In genomic region chr10:5297466-5297865, GRCh38 we compare ENCODE assay signal across 1 cellular context.
TF ChIP-seq lines count a peak whose summit lies in the region.

No MANE protein-coding gene starts in this region.

TF ChIP-seq in GM23338, 12 proteins besides CTCF, POLR2A, EP300 and RAD21 (continued from another document):
- no peak for TF ChIP-seq ZNF462 (CRISPR knock-in tag; IDR thresholded peaks at IDR 0.05)
- TF ChIP-seq POLR2AphosphoS5 (IDR thresholded peaks at IDR 0.05; ENCODE audit: low read depth), result no peak
- TF ChIP-seq JUNB (IDR thresholded peaks at IDR 0.05; ENCODE audit: unreplicated experiment), result no peak
- no peak for TF ChIP-seq NANOG (IDR thresholded peaks at IDR 0.05; ENCODE audit: borderline replicate concordance)
- TF ChIP-seq EZH2phosphoT487 (IDR thresholded peaks at IDR 0.05; ENCODE audit: unreplicated experiment), result no peak
